ENCODE assay signal across 8 cellular contexts in the genomic region with DNA sequence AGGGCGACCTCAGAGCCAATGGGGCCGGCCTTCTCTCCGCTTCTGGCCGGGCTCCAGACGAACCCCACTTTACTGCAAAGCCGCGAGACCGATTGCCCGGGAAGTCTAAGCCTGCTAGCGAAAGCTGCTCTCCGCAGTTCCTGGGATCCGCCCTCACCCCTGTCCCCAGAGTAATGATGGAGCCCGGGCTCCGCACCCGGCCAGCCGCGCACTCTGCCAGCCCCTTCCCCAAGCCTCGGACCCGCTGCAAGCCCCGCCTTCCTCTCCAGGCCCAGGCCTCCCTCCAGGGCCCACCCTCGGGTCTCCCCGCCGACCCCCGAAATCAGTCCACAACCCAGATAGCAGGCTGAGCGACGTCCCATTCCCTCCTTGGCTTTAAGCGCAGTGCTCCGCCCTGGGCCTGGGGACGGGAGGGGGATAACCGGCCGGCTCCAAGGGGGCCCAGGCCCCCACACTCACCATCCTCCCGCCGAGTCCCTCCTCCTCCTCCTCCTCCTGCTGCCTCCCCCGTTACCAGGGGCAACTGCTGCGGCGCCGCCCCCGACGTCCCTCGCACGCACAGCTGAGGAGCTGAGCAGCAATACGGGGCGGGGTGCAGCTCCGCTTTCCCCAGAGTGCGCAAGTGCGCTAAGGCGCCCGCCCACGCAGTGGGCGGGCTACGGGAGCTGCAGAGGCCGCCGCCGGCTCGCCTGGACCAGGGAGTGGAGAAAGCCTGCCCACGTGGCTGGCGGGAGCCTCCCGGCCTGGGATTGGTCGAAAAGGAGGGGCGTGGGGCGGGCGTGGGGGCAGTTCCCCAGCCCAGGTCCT. TPM values are rescaled to one million over a fixed set of nuclear protein-coding genes. Genes with fewer than 3 reads are reported as not detected.
A peak's percentile ranks its signal among the peaks of the same experiment; 100 is the strongest.
DNase-seq lines count a peak whose midpoint lies in the region; ATAC-seq and TF ChIP-seq lines count a peak whose summit lies in the region.

A gene with protein sequence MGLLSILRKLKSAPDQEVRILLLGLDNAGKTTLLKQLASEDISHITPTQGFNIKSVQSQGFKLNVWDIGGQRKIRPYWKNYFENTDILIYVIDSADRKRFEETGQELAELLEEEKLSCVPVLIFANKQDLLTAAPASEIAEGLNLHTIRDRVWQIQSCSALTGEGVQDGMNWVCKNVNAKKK (minus strand): TSS at position 584 of the 807 bp plus-strand sequence. CDS start 122 bp downstream, at position 462.

- H2AFZ ChIP-seq in neural cell (ENCODE audit: low read depth, low read length): peak within 1 kb of the TSS; percentile 86

- H3K27ac ChIP-seq in neural cell (ENCODE audit: low read length): peak within 1 kb of the TSS; percentile 96

- H3K9me2 ChIP-seq in neural cell (ENCODE audit: insufficient read depth, low read length): no peaks in the 10 kb centered on the region

- H3K4me3 Mint-ChIP-seq in stimulated activated naive CD8-positive, alpha-beta T cell treated with anti-CD3 and anti-CD28 coated beads, Interleukin-15, amount 100 ng/mL, for 72 hours: peak within 1 kb of the TSS; percentile 87 to 91

- no peaks in the 10 kb centered on the region for H3K9me3 Mint-ChIP-seq in stimulated activated naive CD8-positive, alpha-beta T cell treated with anti-CD3 and anti-CD28 coated beads, Interleukin-15, amount 100 ng/mL, for 72 hours

- no peaks in the 10 kb centered on the region for H4K20me1 ChIP-seq in neural cell (ENCODE audit: insufficient read depth)

- H3K4me1 Mint-ChIP-seq in stimulated activated naive CD8-positive, alpha-beta T cell treated with anti-CD3 and anti-CD28 coated beads, Interleukin-15, amount 100 ng/mL, for 72 hours: peaks cover 72% of the 10 kb centered on the region

- H3K27me3 Mint-ChIP-seq in stimulated activated naive CD8-positive, alpha-beta T cell treated with anti-CD3 and anti-CD28 coated beads, Interleukin-15, amount 100 ng/mL, for 72 hours: no peaks in the 10 kb centered on the region

- TF ChIP-seq CTCF in fibroblast of villous mesenchyme (IDR thresholded peaks at IDR 0.05; ENCODE audit: insufficient read depth, low read depth, low read length) (peak; percentile 51), neural cell (IDR thresholded peaks at IDR 0.05; ENCODE audit: poor library complexity, severe bottlenecking) (peak; percentile 72)

- ATAC-seq in stimulated activated naive CD8-positive, alpha-beta T cell treated with anti-CD3 and anti-CD28 coated beads, Interleukin-15, amount 100 ng/mL, for 72 hours: peak; percentile 92

- peak within 1 kb of the TSS; percentile 76 for H3K4me2 ChIP-seq in neural cell (ENCODE audit: low read length)

- H3K27me3 ChIP-seq in H7 (ENCODE audit: control insufficient read depth, insufficient read depth, low read length) (no peaks in the 10 kb centered on the region), neural cell (ENCODE audit: insufficient read depth, low read depth, low read length) (no peaks in the 10 kb centered on the region)

- H3K36me3 ChIP-seq in H7 (replicated peaks; ENCODE audit: control insufficient read depth, insufficient read depth, low read length) (peaks cover 4% of the 10 kb centered on the region), neural cell (ENCODE audit: insufficient read depth, low read length) (no peaks in the 10 kb centered on the region)

- TF ChIP-seq RAD21 in neural cell (conservative IDR thresholded peaks at IDR 0.05): peak; percentile 42

- peak; percentile 98 for DNase-seq in G401 (ENCODE audit: low spot score)
- DNase-seq in H7: peak; percentile 98
- DNase-seq in M059J (ENCODE audit: low read depth): peak; percentile 98
- peak; percentile 99 for DNase-seq in activated effector memory CD4-positive, alpha-beta T cell treated with anti-CD3 and anti-CD28 coated beads, Interleukin-2, amount 50 U/mL, for 16 hours
- DNase-seq in fibroblast of villous mesenchyme (ENCODE audit: low read depth): peak; percentile 99
- peak; percentile 96 to 97 for DNase-seq in stimulated activated naive CD8-positive, alpha-beta T cell treated with anti-CD3 and anti-CD28 coated beads, Interleukin-15, amount 100 ng/mL, for 72 hours

- H3K4me3 ChIP-seq in H7 (ENCODE audit: insufficient read depth, low read depth, low read length) (peak within 1 kb of the TSS; percentile 94), fibroblast of villous mesenchyme (ENCODE audit: low read depth, low read length) (peak within 1 kb of the TSS; percentile 94), neural cell (ENCODE audit: low read length) (peak within 1 kb of the TSS; percentile 90)

- H3K9me3 ChIP-seq in neural cell (ENCODE audit: low read length): no peaks in the 10 kb centered on the region

- peaks cover 3% of the 10 kb centered on the region for H3F3A ChIP-seq in neural cell (ENCODE audit: insufficient read depth, low read length, poor library complexity, severe bottlenecking)

- peak; percentile 70 for TF ChIP-seq EP300 in neural cell (conservative IDR thresholded peaks at IDR 0.05; ENCODE audit: poor library complexity, severe bottlenecking)

- peaks cover 46% of the 10 kb centered on the region for H3K79me2 ChIP-seq in neural cell (replicated peaks; ENCODE audit: insufficient read depth, low read length)

- in situ Hi-C loops in G401 (cut with HindIII; ENCODE audit: low sequenced_read_pairs): no loop called here

- peak within 1 kb of the TSS; percentile 93 for H3K9ac ChIP-seq in neural cell (ENCODE audit: low read length)

- peak; percentile 66 for TF ChIP-seq POLR2A in Raji (IDR thresholded peaks at IDR 0.05; ENCODE audit: insufficient read depth, low read depth, low read length)

- peak within 1 kb of the TSS; percentile 95 to 98 for H3K27ac Mint-ChIP-seq in stimulated activated naive CD8-positive, alpha-beta T cell treated with anti-CD3 and anti-CD28 coated beads, Interleukin-15, amount 100 ng/mL, for 72 hours

TF ChIP-seq in neural cell, 6 proteins besides CTCF, POLR2A, EP300 and RAD21:
- TF ChIP-seq EZH2 (IDR thresholded peaks at IDR 0.05; ENCODE audit: borderline replicate concordance, insufficient read depth, low read length, poor library complexity, severe bottlenecking) (no peak), SMC3 (conservative IDR thresholded peaks at IDR 0.05; ENCODE audit: poor library complexity) (peak; percentile 42), POLR2AphosphoS5 (IDR thresholded peaks at IDR 0.05) (peak; percentile 65), TAF1 (IDR thresholded peaks at IDR 0.05; ENCODE audit: low read depth) (no peak), MXI1 (conservative IDR thresholded peaks at IDR 0.05; ENCODE audit: poor library complexity, severe bottlenecking) (no peak)
- TF ChIP-seq, protein P1, sequence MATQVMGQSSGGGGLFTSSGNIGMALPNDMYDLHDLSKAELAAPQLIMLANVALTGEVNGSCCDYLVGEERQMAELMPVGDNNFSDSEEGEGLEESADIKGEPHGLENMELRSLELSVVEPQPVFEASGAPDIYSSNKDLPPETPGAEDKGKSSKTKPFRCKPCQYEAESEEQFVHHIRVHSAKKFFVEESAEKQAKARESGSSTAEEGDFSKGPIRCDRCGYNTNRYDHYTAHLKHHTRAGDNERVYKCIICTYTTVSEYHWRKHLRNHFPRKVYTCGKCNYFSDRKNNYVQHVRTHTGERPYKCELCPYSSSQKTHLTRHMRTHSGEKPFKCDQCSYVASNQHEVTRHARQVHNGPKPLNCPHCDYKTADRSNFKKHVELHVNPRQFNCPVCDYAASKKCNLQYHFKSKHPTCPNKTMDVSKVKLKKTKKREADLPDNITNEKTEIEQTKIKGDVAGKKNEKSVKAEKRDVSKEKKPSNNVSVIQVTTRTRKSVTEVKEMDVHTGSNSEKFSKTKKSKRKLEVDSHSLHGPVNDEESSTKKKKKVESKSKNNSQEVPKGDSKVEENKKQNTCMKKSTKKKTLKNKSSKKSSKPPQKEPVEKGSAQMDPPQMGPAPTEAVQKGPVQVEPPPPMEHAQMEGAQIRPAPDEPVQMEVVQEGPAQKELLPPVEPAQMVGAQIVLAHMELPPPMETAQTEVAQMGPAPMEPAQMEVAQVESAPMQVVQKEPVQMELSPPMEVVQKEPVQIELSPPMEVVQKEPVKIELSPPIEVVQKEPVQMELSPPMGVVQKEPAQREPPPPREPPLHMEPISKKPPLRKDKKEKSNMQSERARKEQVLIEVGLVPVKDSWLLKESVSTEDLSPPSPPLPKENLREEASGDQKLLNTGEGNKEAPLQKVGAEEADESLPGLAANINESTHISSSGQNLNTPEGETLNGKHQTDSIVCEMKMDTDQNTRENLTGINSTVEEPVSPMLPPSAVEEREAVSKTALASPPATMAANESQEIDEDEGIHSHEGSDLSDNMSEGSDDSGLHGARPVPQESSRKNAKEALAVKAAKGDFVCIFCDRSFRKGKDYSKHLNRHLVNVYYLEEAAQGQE (IDR thresholded peaks at IDR 0.05; ENCODE audit: borderline replicate concordance): peak; percentile 45
TF ChIP-seq in neural cell: peak in this region for 3.

RNA-seq across cellular contexts. Expression of the gene that starts here (rescaled TPM):
- 10.4 and 10.5 TPM in 2 replicates for total RNA-seq in G401 (2014; rRNA removed; shearing (Covaris generic))
- 7.5 and 8.1 TPM in 2 replicates for total RNA-seq in H7 (2014; rRNA removed; shearing (Covaris generic))
- 9.1 and 11.9 TPM in 2 replicates for total RNA-seq in M059J (2014; rRNA removed; shearing (Covaris generic))
- 5.5 and 6.0 TPM in 2 replicates for total RNA-seq in fibroblast of villous mesenchyme
- 51.9 and 56.0 TPM in 2 replicates for polyA plus RNA-seq in neural cell
- 37.6 and 41.4 TPM in 2 replicates for polyA minus RNA-seq in neural cell

Comparison
In these comparisons a context has a peak if more than half of its experiments do, and no peak if none do; other contexts are left out.
1. Peak in every context shown above with its lines: DNase-seq, ATAC-seq, H3K4me3 ChIP-seq and H3K27ac ChIP-seq.